In genomic region chr19:57664269-57665127, GRCh38 we compare ENCODE assay signal across 1 cellular context.
TF ChIP-seq lines count a peak whose summit lies in the region.

No MANE protein-coding gene starts in this region.

TF ChIP-seq in GM12878, 131 proteins besides CTCF, POLR2A, EP300 and RAD21:
- no peak for TF ChIP-seq SUPT20H (IDR thresholded peaks at IDR 0.05; ENCODE audit: borderline replicate concordance, control insufficient read depth, low read depth, low read length)
- no peak for TF ChIP-seq NRF1 (conservative IDR thresholded peaks at IDR 0.05; ENCODE audit: low read depth, low read length)
- TF ChIP-seq NBN (IDR thresholded peaks at IDR 0.05) = no peak
